Comparison of ENCODE assay signal across 8 cellular contexts in genomic region chrX:123731987-123732678, GRCh38. TPM values are rescaled to one million over a fixed set of nuclear protein-coding genes. Genes with fewer than 3 reads are reported as not detected.
DNase-seq lines count a peak whose midpoint lies in the region; ATAC-seq and TF ChIP-seq lines count a peak whose summit lies in the region.

No MANE protein-coding gene starts in this region.

- peaks cover 46% of the 10 kb centered on the region for H4K20me1 ChIP-seq in smooth muscle cell (ENCODE audit: low read depth)

- peak overlapping the region; percentile 81 for H3K27ac ChIP-seq in smooth muscle cell (ENCODE audit: low read depth)

- H3K36me3 ChIP-seq in MG63, result peaks cover 11% of the 10 kb centered on the region
- H3K36me3 ChIP-seq in smooth muscle cell (ENCODE audit: low read depth), result no peaks in the 10 kb centered on the region

- ATAC-seq in GM21528 (IDR thresholded peaks at IDR 0.05; ENCODE audit: low FRiP score, unreplicated experiment), result peak; percentile 23

- H3F3A ChIP-seq in smooth muscle cell (ENCODE audit: low read depth), result no peaks in the 10 kb centered on the region

- no peak for TF ChIP-seq CTCF in smooth muscle cell (IDR thresholded peaks at IDR 0.05; ENCODE audit: borderline replicate concordance, insufficient read depth, poor library complexity, severe bottlenecking)

- no peak overlapping the region for H2AFZ ChIP-seq in smooth muscle cell (ENCODE audit: low read depth)

- DNase-seq in EL (peak; percentile 28), MG63 (peak; percentile 17), astrocyte of the hippocampus (ENCODE audit: low read depth, low spot score) (peak; percentile 34), smooth muscle cell (lab: John Stamatoyannopoulos, UW; ENCODE audit: unreplicated experiment) (peak; percentile 4), GOT3 (lab: John Stamatoyannopoulos, UW) (no peak), dedifferentiated amniotic fluid mesenchymal stem cell (ENCODE audit: extremely low spot score) (no peak)

- WGBS in smooth muscle cell (ENCODE audit: low lambda C conversion rate), result 30% methylated on average over 43 of the region's 43 CpGs

- peaks cover 46% of the 10 kb centered on the region for H3K79me2 ChIP-seq in smooth muscle cell (ENCODE audit: low read depth)

- H3K9me3 ChIP-seq in MG63 (no peaks in the 10 kb centered on the region), iPS-18c (ENCODE audit: control insufficient read depth, insufficient read depth, low read length) (peaks cover 8% of the 10 kb centered on the region), smooth muscle cell (replicated peaks; ENCODE audit: low read depth) (no peaks in the 10 kb centered on the region)

- H3K4me1 ChIP-seq in smooth muscle cell (ENCODE audit: low read depth), result no peaks in the 10 kb centered on the region

- H3K27me3 ChIP-seq in MG63, result no peaks in the 10 kb centered on the region
- no peaks in the 10 kb centered on the region for H3K27me3 ChIP-seq in smooth muscle cell (ENCODE audit: low read depth)

- H3K4me3 ChIP-seq in MG63 (peak overlapping the region; percentile 86), iPS-18c (ENCODE audit: insufficient read depth, low read depth, low read length) (peak overlapping the region; percentile 73), smooth muscle cell (peak overlapping the region; percentile 79)

- H3K9ac ChIP-seq in smooth muscle cell (ENCODE audit: low read depth), result peak overlapping the region; percentile 82

- H3K4me2 ChIP-seq in smooth muscle cell, result peak overlapping the region; percentile 84

RNA-seq across cellular contexts. Expression of gene THOC2, which starts 0.7 kb away (rescaled TPM):
- total RNA-seq in MG63 (2014; rRNA removed; shearing (Covaris generic); ENCODE audit: low replicate concordance), result 29.8 and 30.6 TPM in 2 replicates
- 113 and 115 TPM in 2 replicates for total RNA-seq in smooth muscle cell
- polyA plus RNA-seq in smooth muscle cell, result 56.8 and 66.0 TPM in 2 replicates

Comparison
In these comparisons a context has a peak if more than half of its experiments do, and no peak if none do; other contexts are left out.
1. DNase-seq: peak in EL (single experiment), MG63 (single experiment), astrocyte of the hippocampus (single experiment) and smooth muscle cell (single experiment); none in GOT3 (single experiment) and dedifferentiated amniotic fluid mesenchymal stem cell (single experiment).
2. Peak in every context shown above with its lines, with median percentiles within 50 percentile points of each other: H3K4me3 ChIP-seq.